Comparison of ENCODE assay signal across 1 cellular context in genomic region chr2:148770047-148770446, GRCh38.
TF ChIP-seq lines count a peak whose summit lies in the region.

No MANE protein-coding gene starts in this region.

TF ChIP-seq in HepG2, 621 proteins besides CTCF, POLR2A, EP300 and RAD21 (continued from another document):
- no peak for TF ChIP-seq ZNF609 (CRISPR knock-in tag; IDR thresholded peaks at IDR 0.05; ENCODE audit: borderline replicate concordance)
TF ChIP-seq in HepG2: peak in this region for 1.
